Comparison of ENCODE assay signal across 8 cellular contexts in genomic region chr20:3847419-3847940, GRCh38. TPM values are rescaled to one million over a fixed set of nuclear protein-coding genes. Genes with fewer than 3 reads are reported as not detected.
A peak's percentile ranks its signal among the peaks of the same experiment; 100 is the strongest.
DNase-seq lines count a peak whose midpoint lies in the region; ATAC-seq and TF ChIP-seq lines count a peak whose summit lies in the region.

No MANE protein-coding gene starts in this region.

- H3K4me2 ChIP-seq in BLaER1 treated with 17β-estradiol and CSF1 and Interleukin-3, amounts not matched to agents 10 nM and 100 nM, result peak overlapping the region; percentile 91 to 99 (median 95)
- H3K4me2 ChIP-seq in Karpas-422 (ENCODE audit: low read depth, low read length, poor library complexity, severe bottlenecking), result peak overlapping the region; percentile 95

- H3K9me2 ChIP-seq in Karpas-422 (replicated peaks; ENCODE audit: insufficient read depth, low read length), result no peaks in the 10 kb centered on the region

- peaks cover 31 to 57% (median 40%) of the 10 kb centered on the region in 10 experiments for H3K4me1 ChIP-seq in BLaER1 treated with 17β-estradiol and CSF1 and Interleukin-3, amounts not matched to agents 10 nM and 100 nM
- H3K4me1 ChIP-seq in Karpas-422 (ENCODE audit: low read length) (peaks cover 12% of the 10 kb centered on the region), colonic mucosa (peaks cover 8% of the 10 kb centered on the region), muscle layer of duodenum (ENCODE audit: control insufficient read depth in 1 of 2, insufficient read depth in 2 of 2, low read length in 2 of 2) (peaks cover 4 to 20% of the 10 kb centered on the region in 2 donors)

- peaks cover 37% of the 10 kb centered on the region for H3K79me2 ChIP-seq in Karpas-422 (ENCODE audit: low read length)

- H3K9me3 ChIP-seq in BLaER1 treated with 17β-estradiol and CSF1 and Interleukin-3, amounts not matched to agents 10 nM and 100 nM (replicated peaks in 1 of 11), result no peaks in the 10 kb centered on the region
- H3K9me3 ChIP-seq in Karpas-422 (ENCODE audit: low read length), result no peaks in the 10 kb centered on the region
- no peaks in the 10 kb centered on the region for H3K9me3 ChIP-seq in colonic mucosa
- H3K9me3 ChIP-seq in muscle layer of duodenum (ENCODE audit: control insufficient read depth in 1 of 2, low read length in 2 of 2), result no peaks in the 10 kb centered on the region

- ATAC-seq in sciatic nerve, result no peak

- H3K27me3 ChIP-seq in BLaER1 treated with 17β-estradiol and CSF1 and Interleukin-3, amounts not matched to agents 10 nM and 100 nM, result no peaks in the 10 kb centered on the region
- no peaks in the 10 kb centered on the region for H3K27me3 ChIP-seq in Karpas-422 (ENCODE audit: low read length)
- H3K27me3 ChIP-seq in colonic mucosa, result no peaks in the 10 kb centered on the region
- no peaks in the 10 kb centered on the region for H3K27me3 ChIP-seq in muscle layer of duodenum (ENCODE audit: low read depth, low read length)

- H2AFZ ChIP-seq in Karpas-422 (ENCODE audit: low read length), result no peak overlapping the region

- DNase-seq in Karpas-422, result peak; percentile 53
- DNase-seq in colonic mucosa, result no peak
- no peak for DNase-seq in NCI-H2029 treated with DMSO at 0.1 percent for 48 hours (lab: John Stamatoyannopoulos, UW)
- no peak for DNase-seq in sciatic nerve (ENCODE audit: low spot score)
- no peak for DNase-seq in stimulated activated CD4-positive, alpha-beta T cell treated with anti-CD3 and anti-CD28 coated beads, Interleukin-12 subunit alpha, Interleukin-12 subunit beta, amount 100 ng/mL, for 4 hours
- DNase-seq in activated CD8-positive, alpha-beta memory T cell treated with anti-CD3 and anti-CD28 coated beads for 24 hours, result no peak

- no peak for TF ChIP-seq CTCF in colonic mucosa (IDR thresholded peaks at IDR 0.05)

- peak overlapping the region; percentile 76 to 100 (median 93) for H3K4me3 ChIP-seq in BLaER1 treated with 17β-estradiol and CSF1 and Interleukin-3, amounts not matched to agents 10 nM and 100 nM
- H3K4me3 ChIP-seq in Karpas-422 (ENCODE audit: low read length) (peak overlapping the region; percentile 86), colonic mucosa (peak overlapping the region; percentile 96), muscle layer of duodenum (ENCODE audit: low read depth in 1 of 2, low read length in 2 of 2) (peak overlapping the region; percentile 75 to 94)

- peaks cover 0 to 25% (median 15%) of the 10 kb centered on the region in 11 experiments; a peak in 11 of 22 replicates for H3K36me3 ChIP-seq in BLaER1 treated with 17β-estradiol and CSF1 and Interleukin-3, amounts not matched to agents 10 nM and 100 nM
- H3K36me3 ChIP-seq in Karpas-422 (ENCODE audit: insufficient read depth, low read length), result no peaks in the 10 kb centered on the region
- no peaks in the 10 kb centered on the region for H3K36me3 ChIP-seq in colonic mucosa
- H3K36me3 ChIP-seq in muscle layer of duodenum (ENCODE audit: control insufficient read depth in 1 of 2, insufficient read depth in 2 of 2, low read length in 2 of 2), result no peaks in the 10 kb centered on the region

- peaks cover 3 to 37% (median 27%) of the 10 kb centered on the region in 11 experiments; a peak in 14 of 22 replicates for H4K20me1 ChIP-seq in BLaER1 treated with 17β-estradiol and CSF1 and Interleukin-3, amounts not matched to agents 10 nM and 100 nM
- no peaks in the 10 kb centered on the region for H4K20me1 ChIP-seq in Karpas-422 (ENCODE audit: insufficient read depth, low read depth, low read length)

- peak overlapping the region; percentile 84 to 97 (median 95) for H3K27ac ChIP-seq in BLaER1 treated with 17β-estradiol and CSF1 and Interleukin-3, amounts not matched to agents 10 nM and 100 nM
- H3K27ac ChIP-seq in Karpas-422 (ENCODE audit: low read length) (peak overlapping the region; percentile 65; the same call in 1 of the 2 replicates), colonic mucosa (peak overlapping the region; percentile 96), muscle layer of duodenum (ENCODE audit: low read length) (peak overlapping the region; percentile 88)

- peak overlapping the region; percentile 91 to 98 (median 97) for H3K9ac ChIP-seq in BLaER1 treated with 17β-estradiol and CSF1 and Interleukin-3, amounts not matched to agents 10 nM and 100 nM
- H3K9ac ChIP-seq in Karpas-422 (ENCODE audit: low read length) (peak overlapping the region; percentile 96), colonic mucosa (ENCODE audit: low read depth in 2 of 2, low read length in 2 of 2) (peak overlapping the region; percentile 93 to 98)

- intact Hi-C loops in colonic mucosa (cut with DNase I) (no loop called here), sciatic nerve (cut with DNase I) (no loop called here)

RNA-seq across cellular contexts. Expression of gene MAVS, which starts 0.8 kb away (rescaled TPM):
- total RNA-seq in Karpas-422 (2014; rRNA removed; shearing (Covaris generic); ENCODE audit: low replicate concordance), result 18.4 and 22.7 TPM in 2 replicates
- total RNA-seq in colonic mucosa (10 to 100 TPM; 46.2 to 70.7 TPM), sciatic nerve (37.8 TPM)

RNA-seq across cellular contexts. Expression of gene AP5S1, which starts 27.1 kb away (rescaled TPM):
- 5.3 and 7.1 TPM in 2 replicates for total RNA-seq in Karpas-422 (2014; rRNA removed; shearing (Covaris generic); ENCODE audit: low replicate concordance)
- total RNA-seq in colonic mucosa (10 to 100 TPM; 11.7 to 20.2 TPM), sciatic nerve (8.4 TPM)

RNA-seq across cellular contexts. Expression of gene PANK2, which starts 41.7 kb away (rescaled TPM):
- 19.2 and 41.5 TPM in 2 replicates for total RNA-seq in Karpas-422 (2014; rRNA removed; shearing (Covaris generic); ENCODE audit: low replicate concordance)
- total RNA-seq in colonic mucosa (10 to 100 TPM; 29.7 to 31.3 TPM), sciatic nerve (48.5 TPM)

RNA-seq across cellular contexts. Expression of gene CDC25B, which starts 51.4 kb away (rescaled TPM):
- total RNA-seq in Karpas-422 (2014; rRNA removed; shearing (Covaris generic); ENCODE audit: low replicate concordance), result 11.7 and 15.3 TPM in 2 replicates
- total RNA-seq in colonic mucosa, result 10 to 100 TPM; 41.9 to 65.5 TPM
- total RNA-seq in sciatic nerve, result 55.2 TPM
